In genomic region chr19:29532956-29533355, GRCh38 we compare ENCODE assay signal across 31 cellular contexts. TPM values are rescaled to one million over a fixed set of nuclear protein-coding genes. Genes with fewer than 3 reads are reported as not detected.
"Had no signal": no experiment of that assay in that cellular context is flagged by ENCODE, and none has a peak within 500 bp of the region (broad histone marks: within the 10 kb centered on the region; RNA-seq: fewer than 3 reads in every experiment).

No MANE protein-coding gene starts in this region.

- H3K9ac ChIP-seq: KMS-11, SK-N-SH had no signal

- H3K4me3 Mint-ChIP-seq: activated CD4-positive, alpha-beta memory T cell treated with anti-CD3 and anti-CD28 coated beads for 36 hours; activated CD4-positive, alpha-beta T cell treated with anti-CD3 and anti-CD28 coated beads, Interleukin-2, amount 10 ng/mL, durations not matched to agents 7 days and 5 days; activated naive CD4-positive, alpha-beta T cell treated with anti-CD3 and anti-CD28 coated beads for 36 hours; activated naive CD8-positive, alpha-beta T cell; activated T-helper 1 cell treated with anti-CD3 and anti-CD28 coated beads, Interleukin-12 subunit alpha, Interleukin-12 subunit beta, Interleukin-2, Interleukin-4 antibody, amounts not matched to agents 30 ng/mL and 10 ng/mL and 1 ng/mL, durations not matched to agents 14 hours and 24 hours and 36 hours; brain had no signal

- DNase-seq: activated CD4-positive, alpha-beta memory T cell treated with anti-CD3 and anti-CD28 coated beads for 36 hours; activated CD4-positive, alpha-beta T cell treated with anti-CD3 and anti-CD28 coated beads, Interleukin-2, amount 10 ng/mL, durations not matched to agents 7 days and 5 days; activated CD4-positive, CD25-positive, alpha-beta regulatory T cell; activated CD8-positive, alpha-beta memory T cell treated with anti-CD3 and anti-CD28 coated beads for 24 hours; activated gamma-delta T cell; activated naive CD4-positive, alpha-beta T cell treated with anti-CD3 and anti-CD28 coated beads for 36 hours; amygdala; NCI-H1092; NCI-H1417; NCI-H1694; NCI-H2029; NCI-H2107; NCI-H2171 treated with DMSO at 0.1 percent for 48 hours; NCI-H226; NCI-H510A; NCI-H526 treated with DMSO at 0.1 percent for 48 hours; NCI-H82; Right ventricle myocardium superior; SJCRH30; SK-N-SH; T-helper 1 cell had no signal

- H3K36me3 ChIP-seq: SJCRH30 had no signal

- H3K27ac Mint-ChIP-seq: activated CD4-positive, alpha-beta memory T cell treated with anti-CD3 and anti-CD28 coated beads for 36 hours; activated CD4-positive, alpha-beta T cell treated with anti-CD3 and anti-CD28 coated beads, Interleukin-2, amount 10 ng/mL, durations not matched to agents 7 days and 5 days; activated naive CD4-positive, alpha-beta T cell treated with anti-CD3 and anti-CD28 coated beads for 36 hours; activated naive CD8-positive, alpha-beta T cell; activated T-helper 1 cell treated with anti-CD3 and anti-CD28 coated beads, Interleukin-12 subunit alpha, Interleukin-12 subunit beta, Interleukin-2, Interleukin-4 antibody, amounts not matched to agents 30 ng/mL and 10 ng/mL and 1 ng/mL, durations not matched to agents 14 hours and 24 hours and 36 hours; brain had no signal

- H3K4me3 ChIP-seq: SJCRH30 had no signal

- H3K9me3 ChIP-seq: SJCRH30, SK-N-SH had no signal

- H3K9me3 Mint-ChIP-seq: activated CD4-positive, alpha-beta memory T cell treated with anti-CD3 and anti-CD28 coated beads for 36 hours; activated CD4-positive, alpha-beta T cell treated with anti-CD3 and anti-CD28 coated beads, Interleukin-2, amount 10 ng/mL, durations not matched to agents 7 days and 5 days; activated naive CD4-positive, alpha-beta T cell treated with anti-CD3 and anti-CD28 coated beads for 36 hours; activated T-helper 1 cell treated with anti-CD3 and anti-CD28 coated beads, Interleukin-12 subunit alpha, Interleukin-12 subunit beta, Interleukin-2, Interleukin-4 antibody, amounts not matched to agents 30 ng/mL and 10 ng/mL and 1 ng/mL, durations not matched to agents 14 hours and 24 hours and 36 hours had no signal

- H3K4me1 ChIP-seq: SJCRH30 had no signal

- H3K36me3 Mint-ChIP-seq: activated naive CD8-positive, alpha-beta T cell; brain had no signal

- H3K27ac ChIP-seq: KMS-11, RWPE1, SJCRH30, VCaP had no signal

- H3K4me2 ChIP-seq: KMS-11, SK-N-SH had no signal

RNA-seq across cellular contexts. Expression of gene VSTM2B, which starts 7.2 kb away (rescaled TPM):
- total RNA-seq: activated CD4-positive, alpha-beta memory T cell treated with anti-CD3 and anti-CD28 coated beads for 36 hours; activated CD4-positive, alpha-beta T cell treated with anti-CD3 and anti-CD28 coated beads, Interleukin-2, amount 10 ng/mL, durations not matched to agents 7 days and 5 days; activated naive CD4-positive, alpha-beta T cell treated with anti-CD3 and anti-CD28 coated beads for 36 hours; activated T-helper 1 cell treated with anti-CD3 and anti-CD28 coated beads, Interleukin-12 subunit alpha, Interleukin-12 subunit beta, Interleukin-2, Interleukin-4 antibody, amounts not matched to agents 30 ng/mL and 10 ng/mL and 1 ng/mL, durations not matched to agents 14 hours and 24 hours and 36 hours; astrocyte; MCF 10A; OCI-LY7; Right ventricle myocardium superior; SJCRH30; T-helper 2 cell treated with Interferon-gamma antibody and Interleukin-4, amounts not matched to agents 100 ng/mL and 5 ng/mL, for 36 hours had no signal
- polyA plus RNA-seq: SK-N-SH had no signal
